ENCODE assay signal across 9 cellular contexts in the genomic region with DNA sequence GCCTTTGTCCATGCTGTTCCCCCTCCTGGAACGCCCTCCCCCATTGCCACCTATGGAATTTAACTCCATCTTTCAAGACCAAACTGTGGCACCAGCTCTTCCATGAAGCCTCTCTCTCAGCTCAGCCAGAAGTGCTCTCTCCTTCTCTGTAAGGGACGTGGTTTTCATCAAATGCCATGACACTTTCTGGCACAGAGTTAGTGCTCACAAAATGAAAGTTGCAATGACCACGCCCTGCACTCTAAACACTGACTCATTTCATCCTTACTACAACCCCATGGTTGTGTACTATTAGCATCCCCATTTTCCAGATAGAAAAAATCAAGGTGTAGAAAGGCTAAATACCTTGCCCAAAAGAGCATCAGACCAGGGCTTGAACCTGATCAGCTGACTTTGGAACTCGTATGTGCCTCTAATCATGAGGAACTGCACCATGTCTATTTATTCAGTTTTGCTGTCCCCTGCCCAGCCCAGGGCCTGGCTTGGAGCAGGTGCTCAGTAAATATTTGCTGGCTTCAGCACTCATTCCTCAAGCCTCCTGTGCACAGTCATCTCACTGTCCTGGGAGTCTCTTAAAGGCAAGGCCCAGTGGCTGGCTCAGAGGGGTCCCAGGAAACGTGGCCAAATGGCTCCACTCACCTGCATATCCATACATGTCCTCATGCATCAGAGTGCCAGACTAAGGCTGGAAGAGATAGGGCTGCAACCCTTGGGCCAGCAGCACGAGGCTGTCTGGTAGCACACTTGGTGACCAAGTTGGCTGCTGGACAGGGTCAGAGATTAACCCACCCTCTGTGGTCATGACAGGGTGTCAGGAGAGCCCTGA.
DNase-seq lines count a peak whose midpoint lies in the region; ATAC-seq and FAIRE-seq lines count a peak whose summit lies in the region.
"Had no signal": no experiment of that assay in that cellular context is flagged by ENCODE, and none has a peak within 500 bp of the region (broad histone marks: within the 10 kb centered on the region; RNA-seq: fewer than 3 reads in every experiment).

No MANE protein-coding gene starts in this region.

- H3K27ac ChIP-seq in small intestine (ENCODE audit: low read depth in 1 of 2, low read length in 1 of 2), result peak overlapping the region in 1 of 2 donors; percentile 31
- no peak overlapping the region for H3K27ac ChIP-seq in mesendoderm (ENCODE audit: low read depth, low read length)

- 60 to 64% (median 63%) methylated on average over 6 of the region's 6 CpGs for WGBS in small intestine, 3 donors
- WGBS in mesendoderm (ENCODE audit: extremely low coverage, insufficient coverage, low lambda C conversion rate), result no CpG with 5 or more reads among the region's 6 CpGs

- no peaks in the 10 kb centered on the region for H3K9me3 ChIP-seq in small intestine (ENCODE audit: control insufficient read depth, low read depth)

- H3K9ac ChIP-seq in mesendoderm (ENCODE audit: low read length), result no peak overlapping the region

- H3K27me3 ChIP-seq in small intestine (ENCODE audit: control insufficient read depth in 2 of 2, insufficient read depth in 2 of 2, low read length in 2 of 2), result no peaks in the 10 kb centered on the region
- no peaks in the 10 kb centered on the region for H3K27me3 ChIP-seq in mesendoderm (ENCODE audit: insufficient read depth, low read length, poor library complexity)

- H3K79me2 ChIP-seq in mesendoderm (ENCODE audit: control insufficient read depth, insufficient read depth, low read length), result no peaks in the 10 kb centered on the region

- no peak for FAIRE-seq in small intestine (lab: Jason Lieb, UNC)

- H3K23ac ChIP-seq in mesendoderm (ENCODE audit: low read length), result no peak overlapping the region

- H3K56ac ChIP-seq in mesendoderm (ENCODE audit: low read length), result no peak overlapping the region

- no peak overlapping the region for H3K18ac ChIP-seq in mesendoderm (ENCODE audit: low read length)

- no peaks in the 10 kb centered on the region for H3K9me3 Mint-ChIP-seq in immature natural killer cell

- no peak overlapping the region for H3K4ac ChIP-seq in mesendoderm (ENCODE audit: low read depth, low read length)

- ATAC-seq in GM18870 (IDR thresholded peaks at IDR 0.05; ENCODE audit: unreplicated experiment) (peak; percentile 48), esophagus mucosa (peak; percentile 46)
- ATAC-seq: T-helper 17 cell had no signal

- peak overlapping the region in 1 of 6 donors; percentile 51 for H3K27ac Mint-ChIP-seq in immature natural killer cell
- H3K27ac Mint-ChIP-seq: T-helper 17 cell had no signal

- no peaks in the 10 kb centered on the region for H3K79me1 ChIP-seq in mesendoderm (ENCODE audit: low read length)

- H3K4me3 ChIP-seq in small intestine (ENCODE audit: low read depth in 1 of 2, low read length in 2 of 2) (no peak overlapping the region), mesendoderm (ENCODE audit: low read length) (no peak overlapping the region)

- no peak overlapping the region for H4K8ac ChIP-seq in mesendoderm (ENCODE audit: low read depth, low read length)

- no peak overlapping the region for H4K5ac ChIP-seq in mesendoderm (ENCODE audit: low read length)

- H3K36me3 Mint-ChIP-seq in immature natural killer cell, result no peaks in the 10 kb centered on the region

- no peak overlapping the region for H3K4me2 ChIP-seq in mesendoderm (ENCODE audit: low read length)

- H2BK15ac ChIP-seq in mesendoderm (replicated peaks; ENCODE audit: low read depth), result no peak overlapping the region

- no peak overlapping the region for H3K4me3 Mint-ChIP-seq in immature natural killer cell
- H3K4me3 Mint-ChIP-seq: T-helper 17 cell had no signal

- H2BK5ac ChIP-seq in mesendoderm (ENCODE audit: low read length), result no peak overlapping the region

- H3K4me1 ChIP-seq in small intestine (ENCODE audit: control insufficient read depth in 2 of 2, insufficient read depth in 1 of 2, low read depth in 1 of 2, low read length in 1 of 2), result peaks cover 0 to 2% of the 10 kb centered on the region in 2 donors
- H3K4me1 ChIP-seq in mesendoderm (ENCODE audit: control insufficient read depth, low read depth, low read length), result no peaks in the 10 kb centered on the region

- H3K36me3 ChIP-seq in small intestine (ENCODE audit: control insufficient read depth in 2 of 2, insufficient read depth in 2 of 2, low read length in 2 of 2) (no peaks in the 10 kb centered on the region), mesendoderm (ENCODE audit: control insufficient read depth, insufficient read depth, low read length) (no peaks in the 10 kb centered on the region)

- H3K27me3 Mint-ChIP-seq in immature natural killer cell (ENCODE audit: low read depth in 3 of 3), result no peaks in the 10 kb centered on the region

- no peak overlapping the region for H2AK5ac ChIP-seq in mesendoderm (ENCODE audit: low read length)

- no peak overlapping the region for H2BK120ac ChIP-seq in mesendoderm (ENCODE audit: low read depth, low read length)

- DNase-seq in LHCN-M2 (ENCODE audit: low read depth), result peak; percentile 54
- peak; percentile 33 for DNase-seq in small intestine
- no peak for DNase-seq in HUDEP-2 (lab: John Stamatoyannopoulos, UW; ENCODE audit: unreplicated experiment in 76 of 76)
- no peak for DNase-seq in immature natural killer cell
- DNase-seq in mesendoderm, result no peak
- DNase-seq in C1 segment of cervical spinal cord (lab: John Stamatoyannopoulos, UW), result no peak
- DNase-seq: T-helper 17 cell had no signal

- no peaks in the 10 kb centered on the region for H3K4me1 Mint-ChIP-seq in immature natural killer cell

Comparison
In these comparisons a context has a peak if more than half of its experiments do, and no peak if none do; other contexts are left out.
1. DNase-seq: peak in LHCN-M2 (single experiment) and small intestine (single experiment); none in HUDEP-2 (0 of 76), immature natural killer cell (0 of 3), mesendoderm (single experiment) and C1 segment of cervical spinal cord (0 of 14).